14 cellular contexts compared by ENCODE assay signal in the genomic region with DNA sequence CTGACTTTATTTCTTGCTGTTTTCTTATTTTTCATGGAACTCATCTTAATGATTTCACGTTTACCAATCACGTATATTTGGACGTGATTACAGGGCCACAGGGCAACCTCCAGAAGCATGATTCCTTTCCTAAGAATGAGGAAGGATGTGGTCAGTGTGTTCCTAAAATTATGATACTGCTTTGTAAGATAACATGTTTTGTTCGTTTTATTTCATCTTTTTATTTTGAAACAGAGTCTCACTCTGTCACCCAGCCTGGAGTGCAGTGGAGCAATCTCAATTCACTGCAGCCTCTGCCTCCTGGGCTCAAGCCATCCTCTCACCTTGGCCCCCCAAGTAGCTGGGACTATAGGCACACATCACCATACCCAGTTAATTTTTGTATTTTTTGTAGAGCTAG.
A peak's percentile ranks its signal among the peaks of the same experiment; 100 is the strongest.
DNase-seq lines count a peak whose midpoint lies in the region; ATAC-seq lines count a peak whose summit lies in the region.
"Had no signal": no experiment of that assay in that cellular context is flagged by ENCODE, and none has a peak within 500 bp of the region (broad histone marks: within the 10 kb centered on the region; RNA-seq: fewer than 3 reads in every experiment).

No MANE protein-coding gene starts in this region.

- H3K27ac Mint-ChIP-seq in activated naive CD4-positive, alpha-beta T cell treated with anti-CD3 and anti-CD28 coated beads, Interleukin-2, amount 10 ng/mL, durations not matched to agents 7 days and 5 days = peak overlapping the region; percentile 90
- peak overlapping the region; percentile 92 for H3K27ac Mint-ChIP-seq in dendritic cell treated with granulocyte-macrophage colony-stimulating factor and Interleukin-4, amounts not matched to agents 40 ng/mL and 50 ng/mL, for 4 days
- H3K27ac Mint-ChIP-seq in stimulated activated naive B cell treated with anti-CD40 and anti-IgM and Interleukin-4, amounts not matched to agents 10 μg/mL and 1 μg/mL and 100 μg/mL, for 72 hours = no peak overlapping the region
- H3K27ac Mint-ChIP-seq: activated naive CD8-positive, alpha-beta T cell treated with anti-CD3 and anti-CD28 coated beads, Interleukin-2, amount 50 U/mL, for 24 hours had no signal

- CTCF ChIA-PET in activated naive CD4-positive, alpha-beta T cell treated with anti-CD3 and anti-CD28 coated beads, Interleukin-2, amount 10 ng/mL, durations not matched to agents 7 days and 5 days (lab: Charles Lee) = interaction anchor here (1.3 to 5.0 kb wide), 13 partner anchors 11 to 123 kb away, joined by 3 to 128 read pairs (median 5); partner anchors contain the start of gene LAIR1

- intact Hi-C loops in dendritic cell treated with granulocyte-macrophage colony-stimulating factor and Interleukin-4, amounts not matched to agents 40 ng/mL and 50 ng/mL, for 4 days (cut with micrococcal nuclease) = loop anchor here (2.0 to 10.0 kb wide), 3 partner anchors 15 to 185 kb away; partner anchors contain the start of genes LAIR1 and RPS9

- no peak for DNase-seq in activated naive CD4-positive, alpha-beta T cell treated with anti-CD3 and anti-CD28 coated beads, Interleukin-2, amount 10 ng/mL, durations not matched to agents 7 days and 5 days
- no peak for DNase-seq in activated naive CD4-positive, alpha-beta T cell treated with Interleukin-2 at 50 U/mL for 16 hours
- peak; percentile 80 for DNase-seq in NOMO-1 treated with DMSO at 0.1 percent for 48 hours (lab: John Stamatoyannopoulos, UW; ENCODE audit: unreplicated experiment)
- no peak for DNase-seq in stimulated activated naive B cell treated with anti-CD40 and anti-IgM and Interleukin-4, amounts not matched to agents 10 μg/mL and 1 μg/mL and 100 μg/mL, for 72 hours
- DNase-seq in NCI-H510A (lab: John Stamatoyannopoulos, UW) = no peak
- DNase-seq in stimulated activated CD4-positive, alpha-beta T cell treated with anti-CD3 and anti-CD28 coated beads, Interleukin-2, amount 100 ng/mL, for 48 hours = no peak
- DNase-seq: activated naive CD8-positive, alpha-beta T cell treated with anti-CD3 and anti-CD28 coated beads, Interleukin-2, amount 50 U/mL, for 24 hours; central memory CD4-positive, alpha-beta T cell; DMS153; MM.1S; SJCRH30; stimulated activated naive CD8-positive, alpha-beta T cell treated with anti-CD3 and anti-CD28 coated beads, Interleukin-15, amount 100 ng/mL, for 72 hours had no signal

- H3K27me3 Mint-ChIP-seq in activated naive CD4-positive, alpha-beta T cell treated with anti-CD3 and anti-CD28 coated beads, Interleukin-2, amount 10 ng/mL, durations not matched to agents 7 days and 5 days = peaks cover 55% of the 10 kb centered on the region
- peaks cover 13% of the 10 kb centered on the region for H3K27me3 Mint-ChIP-seq in dendritic cell treated with granulocyte-macrophage colony-stimulating factor and Interleukin-4, amounts not matched to agents 40 ng/mL and 50 ng/mL, for 4 days
- peaks cover 8 to 13% of the 10 kb centered on the region in 2 donors for H3K27me3 Mint-ChIP-seq in stimulated activated naive B cell treated with anti-CD40 and anti-IgM and Interleukin-4, amounts not matched to agents 10 μg/mL and 1 μg/mL and 100 μg/mL, for 72 hours

- peak; percentile 50 to 55 for ATAC-seq in stimulated activated naive B cell treated with anti-CD40 and anti-IgM and Interleukin-4, amounts not matched to agents 10 μg/mL and 1 μg/mL and 100 μg/mL, for 72 hours (replicated peaks)
- no peak for ATAC-seq in GM18519 (IDR thresholded peaks at IDR 0.05; ENCODE audit: low FRiP score, unreplicated experiment)

- H3K9me3 Mint-ChIP-seq in activated naive CD4-positive, alpha-beta T cell treated with anti-CD3 and anti-CD28 coated beads, Interleukin-2, amount 10 ng/mL, durations not matched to agents 7 days and 5 days = no peaks in the 10 kb centered on the region
- no peaks in the 10 kb centered on the region for H3K9me3 Mint-ChIP-seq in dendritic cell treated with granulocyte-macrophage colony-stimulating factor and Interleukin-4, amounts not matched to agents 40 ng/mL and 50 ng/mL, for 4 days
- no peaks in the 10 kb centered on the region for H3K9me3 Mint-ChIP-seq in stimulated activated naive B cell treated with anti-CD40 and anti-IgM and Interleukin-4, amounts not matched to agents 10 μg/mL and 1 μg/mL and 100 μg/mL, for 72 hours
- H3K9me3 Mint-ChIP-seq: activated naive CD8-positive, alpha-beta T cell treated with anti-CD3 and anti-CD28 coated beads, Interleukin-2, amount 50 U/mL, for 24 hours; stimulated activated naive CD8-positive, alpha-beta T cell treated with anti-CD3 and anti-CD28 coated beads, Interleukin-15, amount 100 ng/mL, for 72 hours had no signal

- H3K36me3 Mint-ChIP-seq in activated naive CD4-positive, alpha-beta T cell treated with anti-CD3 and anti-CD28 coated beads, Interleukin-2, amount 10 ng/mL, durations not matched to agents 7 days and 5 days = no peaks in the 10 kb centered on the region
- peaks cover 11% of the 10 kb centered on the region for H3K36me3 Mint-ChIP-seq in dendritic cell treated with granulocyte-macrophage colony-stimulating factor and Interleukin-4, amounts not matched to agents 40 ng/mL and 50 ng/mL, for 4 days (ENCODE audit: low read depth)
- H3K36me3 Mint-ChIP-seq in stimulated activated naive B cell treated with anti-CD40 and anti-IgM and Interleukin-4, amounts not matched to agents 10 μg/mL and 1 μg/mL and 100 μg/mL, for 72 hours = no peaks in the 10 kb centered on the region

- H3K4me3 Mint-ChIP-seq in activated naive CD4-positive, alpha-beta T cell treated with anti-CD3 and anti-CD28 coated beads, Interleukin-2, amount 10 ng/mL, durations not matched to agents 7 days and 5 days = peak overlapping the region; percentile 73
- H3K4me3 Mint-ChIP-seq in dendritic cell treated with granulocyte-macrophage colony-stimulating factor and Interleukin-4, amounts not matched to agents 40 ng/mL and 50 ng/mL, for 4 days = peak overlapping the region; percentile 84
- H3K4me3 Mint-ChIP-seq in stimulated activated naive B cell treated with anti-CD40 and anti-IgM and Interleukin-4, amounts not matched to agents 10 μg/mL and 1 μg/mL and 100 μg/mL, for 72 hours = no peak overlapping the region

- H3K4me1 Mint-ChIP-seq in activated naive CD4-positive, alpha-beta T cell treated with anti-CD3 and anti-CD28 coated beads, Interleukin-2, amount 10 ng/mL, durations not matched to agents 7 days and 5 days = peaks cover 55% of the 10 kb centered on the region
- peaks cover 66% of the 10 kb centered on the region for H3K4me1 Mint-ChIP-seq in dendritic cell treated with granulocyte-macrophage colony-stimulating factor and Interleukin-4, amounts not matched to agents 40 ng/mL and 50 ng/mL, for 4 days (ENCODE audit: low read depth)
- peaks cover 36 to 61% of the 10 kb centered on the region in 2 donors for H3K4me1 Mint-ChIP-seq in stimulated activated naive B cell treated with anti-CD40 and anti-IgM and Interleukin-4, amounts not matched to agents 10 μg/mL and 1 μg/mL and 100 μg/mL, for 72 hours

Comparison
In these comparisons a context has a peak if more than half of its experiments do, and no peak if none do; other contexts are left out.
1. H3K4me3 Mint-ChIP-seq: peak in activated naive CD4-positive, alpha-beta T cell treated with anti-CD3 and anti-CD28 coated beads, Interleukin-2, amount 10 ng/mL, durations not matched to agents 7 days and 5 days (single experiment) and dendritic cell treated with granulocyte-macrophage colony-stimulating factor and Interleukin-4, amounts not matched to agents 40 ng/mL and 50 ng/mL, for 4 days (single experiment); none in stimulated activated naive B cell treated with anti-CD40 and anti-IgM and Interleukin-4, amounts not matched to agents 10 μg/mL and 1 μg/mL and 100 μg/mL, for 72 hours (0 of 2).